Comparison of ENCODE assay signal across 16 cellular contexts in the genomic region with DNA sequence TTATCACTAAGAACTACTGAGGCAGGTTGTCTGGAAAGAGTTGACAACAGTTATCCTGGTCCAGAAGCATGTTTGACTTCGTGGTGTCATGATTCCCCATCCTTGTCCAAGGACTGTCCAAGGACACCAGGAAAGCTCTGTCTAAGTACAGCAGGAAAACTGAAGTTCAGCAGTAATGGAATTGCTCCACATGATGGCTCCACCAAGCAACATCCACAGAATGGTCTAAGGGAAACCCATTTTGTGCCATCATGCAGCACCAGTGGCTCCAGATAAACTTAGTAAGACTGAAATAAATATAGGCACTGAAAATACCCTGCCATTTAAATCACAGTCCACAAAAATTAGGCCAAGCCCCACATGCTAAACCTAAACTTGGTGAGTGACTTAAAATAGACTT.
A peak's percentile ranks its signal among the peaks of the same experiment; 100 is the strongest.
DNase-seq lines count a peak whose midpoint lies in the region; ATAC-seq, FAIRE-seq and TF ChIP-seq lines count a peak whose summit lies in the region.
"Had no signal": no experiment of that assay in that cellular context is flagged by ENCODE, and none has a peak within 500 bp of the region (broad histone marks: within the 10 kb centered on the region; RNA-seq: fewer than 3 reads in every experiment).

No MANE protein-coding gene starts in this region.

- no peak overlapping the region for H3K4me2 ChIP-seq in HepG2 (ENCODE audit: low read depth, low read length)

- H3K4me1 ChIP-seq in HepG2 (ENCODE audit: insufficient read depth, low read length) (no peaks in the 10 kb centered on the region), right lobe of liver (no peaks in the 10 kb centered on the region), RWPE2 (ENCODE audit: insufficient read depth, poor library complexity, severe bottlenecking) (no peaks in the 10 kb centered on the region)
- no peaks in the 10 kb centered on the region for H3K4me1 ChIP-seq in CD8-positive, alpha-beta memory T cell (ENCODE audit: insufficient read depth, low read length)

- TF ChIP-seq RAD21 in HepG2 (CRISPR knock-in tag; IDR thresholded peaks at IDR 0.05), result no peak

- CTCF ChIA-PET in HepG2 (lab: Yijun Ruan, JAX; ENCODE audit: low intra/inter-chr PET ratio, low total read pairs), result no interaction called here
- CTCF ChIA-PET in CD8-positive, alpha-beta memory T cell (lab: Charles Lee), result no interaction called here

- no peak overlapping the region for H3K27ac Mint-ChIP-seq in CD8-positive, alpha-beta memory T cell
- H3K27ac Mint-ChIP-seq: activated T-helper 2 cell treated with anti-CD3 and anti-CD28 coated beads, Interferon-gamma antibody, Interleukin-2, Interleukin-4, amounts not matched to agents 10 μg/mL and 5 μg/mL and 100 μg/mL, durations not matched to agents 14 hours and 24 hours and 36 hours; CD8-positive, alpha-beta T cell; immature natural killer cell had no signal

- TF ChIP-seq EP300 in HepG2 (IDR thresholded peaks at IDR 0.05; ENCODE audit: low read depth in 2 of 2, low read length in 2 of 2) (no peak), HepG2 (CRISPR knock-in tag; IDR thresholded peaks at IDR 0.05; ENCODE audit: borderline replicate concordance) (no peak)

- H4K20me1 ChIP-seq in HepG2 (ENCODE audit: insufficient read depth, low read length), result no peaks in the 10 kb centered on the region

- ATAC-seq in HepG2 (peak; percentile 70), right lobe of liver (no peak), RWPE2 (ENCODE audit: low read depth) (peak; percentile 74), HG02759 (IDR thresholded peaks at IDR 0.05; ENCODE audit: unreplicated experiment) (no peak)
- ATAC-seq: CD8-positive, alpha-beta T cell; stimulated activated naive CD8-positive, alpha-beta T cell treated with anti-CD3 and anti-CD28 coated beads, Interleukin-15, Interleukin-2, amounts not matched to agents 100 U/mL and 50 U/mL, for 24 hours had no signal

- H3K36me3 Mint-ChIP-seq in CD8-positive, alpha-beta memory T cell, result no peaks in the 10 kb centered on the region
- H3K36me3 Mint-ChIP-seq: CD8-positive, alpha-beta T cell; immature natural killer cell had no signal

- DNase-seq in HepG2 (ENCODE audit: low spot score) (peak; percentile 3), right lobe of liver (no peak), RWPE2 (ENCODE audit: low spot score) (no peak), fibroblast of the conjunctiva (ENCODE audit: low read depth) (peak; percentile 27), AG08396 (ENCODE audit: low spot score) (no peak), pons (ENCODE audit: low spot score) (no peak)
- no peak for DNase-seq in CD8-positive, alpha-beta memory T cell
- DNase-seq: CD8-positive, alpha-beta T cell; dermis blood vessel endothelial cell; immature natural killer cell; MG63; NCI-H748 treated with DMSO at 0.1 percent for 48 hours; stimulated activated naive CD8-positive, alpha-beta T cell treated with anti-CD3 and anti-CD28 coated beads, Interleukin-15, Interleukin-2, amounts not matched to agents 100 U/mL and 50 U/mL, for 24 hours had no signal

- no peak overlapping the region for H2AFZ ChIP-seq in HepG2 (ENCODE audit: low read length)

- in situ Hi-C loops in HepG2 (cut with HindIII; ENCODE audit: extremely low pct_ligation_motif_present, low pct_unique_long_range_greater_than_20kb), result no loop called here

- no peaks in the 10 kb centered on the region for H3K36me3 ChIP-seq in HepG2 (replicated peaks in 1 of 2; ENCODE audit: control insufficient read depth in 1 of 2, insufficient read depth in 2 of 2, low read length in 2 of 2)
- H3K36me3 ChIP-seq in right lobe of liver, result no peaks in the 10 kb centered on the region
- no peaks in the 10 kb centered on the region for H3K36me3 ChIP-seq in RWPE2 (ENCODE audit: low read depth)
- H3K36me3 ChIP-seq in CD8-positive, alpha-beta memory T cell (ENCODE audit: insufficient read depth, low read length), result no peaks in the 10 kb centered on the region
- H3K36me3 ChIP-seq: MG63 had no signal

- H3K4me3 ChIP-seq in HepG2 (replicated peaks in 1 of 3; ENCODE audit: insufficient read depth in 1 of 3, low read depth in 2 of 3, low read length in 3 of 3) (no peak overlapping the region), right lobe of liver (no peak overlapping the region), RWPE2 (ENCODE audit: severe bottlenecking) (no peak overlapping the region)
- no peak overlapping the region for H3K4me3 ChIP-seq in CD8-positive, alpha-beta memory T cell (ENCODE audit: low read length)
- H3K4me3 ChIP-seq: MG63 had no signal

- no peak for TF ChIP-seq POLR2A in HepG2 (IDR thresholded peaks at IDR 0.05; ENCODE audit: insufficient read depth in 1 of 2, low read depth in 2 of 2, low read length in 2 of 2)
- TF ChIP-seq POLR2A in right lobe of liver (IDR thresholded peaks at IDR 0.05), result no peak

- no peaks in the 10 kb centered on the region for H3K4me1 Mint-ChIP-seq in CD8-positive, alpha-beta memory T cell
- H3K4me1 Mint-ChIP-seq: immature natural killer cell had no signal

- TF ChIP-seq CTCF in HepG2 (CRISPR knock-in tag; IDR thresholded peaks at IDR 0.05) (peak; percentile 34; the same call in 1 of the 2 replicates), right lobe of liver (IDR thresholded peaks at IDR 0.05) (no peak), RWPE2 (IDR thresholded peaks at IDR 0.05; ENCODE audit: poor library complexity, severe bottlenecking) (peak; percentile 71)

- no peak overlapping the region for H3K9ac ChIP-seq in HepG2 (ENCODE audit: insufficient read depth, low read depth, low read length)

- BruUV-seq in HepG2 (replicated peaks; lab: Mats Ljungman, UMichigan), result no TSS peak

- no peak for FAIRE-seq in HepG2 (lab: Jason Lieb, UNC)
- FAIRE-seq: GM12891 had no signal

- no peak overlapping the region for H3K27ac ChIP-seq in HepG2 (ENCODE audit: extremely low read length, insufficient read depth, low read length)
- no peak overlapping the region for H3K27ac ChIP-seq in right lobe of liver
- no peak overlapping the region for H3K27ac ChIP-seq in RWPE2 (ENCODE audit: poor library complexity, severe bottlenecking)
- no peak overlapping the region for H3K27ac ChIP-seq in CD8-positive, alpha-beta memory T cell (ENCODE audit: low read depth, low read length)

- POLR2A ChIA-PET in HepG2 (lab: Yijun Ruan, JAX), result no interaction called here
- POLR2A ChIA-PET in CD8-positive, alpha-beta memory T cell (lab: Charles Lee), result no interaction called here

- intact Hi-C loops in HepG2 (cut with micrococcal nuclease; ENCODE audit: unreplicated experiment) (no loop called here), right lobe of liver (cut with DNase I) (no loop called here)

- no peak overlapping the region for H3K4me3 Mint-ChIP-seq in CD8-positive, alpha-beta memory T cell
- H3K4me3 Mint-ChIP-seq: CD8-positive, alpha-beta T cell; immature natural killer cell had no signal

- H3K9me3 Mint-ChIP-seq in CD8-positive, alpha-beta memory T cell, result peaks cover 0 to 40% (median 5%) of the 10 kb centered on the region in 5 donors

- 0% methylated on average over 1 of the region's 1 CpG for WGBS in HepG2 (ENCODE audit: low lambda C conversion rate)
- 18% methylated on average over 1 of the region's 1 CpG for WGBS in right lobe of liver (ENCODE audit: insufficient coverage, low coverage, low lambda C conversion rate, missing lambda C conversion rate)

- H3K79me2 ChIP-seq in HepG2 (ENCODE audit: insufficient read depth, low read length), result no peaks in the 10 kb centered on the region

- H3K27me3 ChIP-seq in HepG2 (ENCODE audit: control insufficient read depth in 1 of 2, insufficient read depth in 2 of 2, low read length in 2 of 2) (no peaks in the 10 kb centered on the region), right lobe of liver (no peaks in the 10 kb centered on the region), RWPE2 (ENCODE audit: insufficient read depth, poor library complexity, severe bottlenecking) (no peaks in the 10 kb centered on the region)
- H3K27me3 ChIP-seq in CD8-positive, alpha-beta memory T cell (ENCODE audit: insufficient read depth, low read length, poor library complexity, severe bottlenecking), result no peaks in the 10 kb centered on the region
- H3K27me3 ChIP-seq: MG63 had no signal

- H3K9me3 ChIP-seq in HepG2 (ENCODE audit: low read length), result no peaks in the 10 kb centered on the region
- no peaks in the 10 kb centered on the region for H3K9me3 ChIP-seq in right lobe of liver
- no peaks in the 10 kb centered on the region for H3K9me3 ChIP-seq in RWPE2 (ENCODE audit: severe bottlenecking)
- H3K9me3 ChIP-seq in CD8-positive, alpha-beta memory T cell (ENCODE audit: low read length), result no peaks in the 10 kb centered on the region

- H3K27me3 Mint-ChIP-seq in CD8-positive, alpha-beta memory T cell, result no peaks in the 10 kb centered on the region

TF ChIP-seq in HepG2, 621 proteins besides CTCF, POLR2A, EP300 and RAD21 (continues in another document):
- TF ChIP-seq STAG1 (CRISPR knock-in tag; IDR thresholded peaks at IDR 0.05) (peak; percentile 37), SMAD1 (CRISPR knock-in tag; IDR thresholded peaks at IDR 0.05; ENCODE audit: borderline replicate concordance, low read depth) (no peak), SMC3 (IDR thresholded peaks at IDR 0.05; ENCODE audit: low read length) (no peak)
- TF ChIP-seq, protein P1, sequence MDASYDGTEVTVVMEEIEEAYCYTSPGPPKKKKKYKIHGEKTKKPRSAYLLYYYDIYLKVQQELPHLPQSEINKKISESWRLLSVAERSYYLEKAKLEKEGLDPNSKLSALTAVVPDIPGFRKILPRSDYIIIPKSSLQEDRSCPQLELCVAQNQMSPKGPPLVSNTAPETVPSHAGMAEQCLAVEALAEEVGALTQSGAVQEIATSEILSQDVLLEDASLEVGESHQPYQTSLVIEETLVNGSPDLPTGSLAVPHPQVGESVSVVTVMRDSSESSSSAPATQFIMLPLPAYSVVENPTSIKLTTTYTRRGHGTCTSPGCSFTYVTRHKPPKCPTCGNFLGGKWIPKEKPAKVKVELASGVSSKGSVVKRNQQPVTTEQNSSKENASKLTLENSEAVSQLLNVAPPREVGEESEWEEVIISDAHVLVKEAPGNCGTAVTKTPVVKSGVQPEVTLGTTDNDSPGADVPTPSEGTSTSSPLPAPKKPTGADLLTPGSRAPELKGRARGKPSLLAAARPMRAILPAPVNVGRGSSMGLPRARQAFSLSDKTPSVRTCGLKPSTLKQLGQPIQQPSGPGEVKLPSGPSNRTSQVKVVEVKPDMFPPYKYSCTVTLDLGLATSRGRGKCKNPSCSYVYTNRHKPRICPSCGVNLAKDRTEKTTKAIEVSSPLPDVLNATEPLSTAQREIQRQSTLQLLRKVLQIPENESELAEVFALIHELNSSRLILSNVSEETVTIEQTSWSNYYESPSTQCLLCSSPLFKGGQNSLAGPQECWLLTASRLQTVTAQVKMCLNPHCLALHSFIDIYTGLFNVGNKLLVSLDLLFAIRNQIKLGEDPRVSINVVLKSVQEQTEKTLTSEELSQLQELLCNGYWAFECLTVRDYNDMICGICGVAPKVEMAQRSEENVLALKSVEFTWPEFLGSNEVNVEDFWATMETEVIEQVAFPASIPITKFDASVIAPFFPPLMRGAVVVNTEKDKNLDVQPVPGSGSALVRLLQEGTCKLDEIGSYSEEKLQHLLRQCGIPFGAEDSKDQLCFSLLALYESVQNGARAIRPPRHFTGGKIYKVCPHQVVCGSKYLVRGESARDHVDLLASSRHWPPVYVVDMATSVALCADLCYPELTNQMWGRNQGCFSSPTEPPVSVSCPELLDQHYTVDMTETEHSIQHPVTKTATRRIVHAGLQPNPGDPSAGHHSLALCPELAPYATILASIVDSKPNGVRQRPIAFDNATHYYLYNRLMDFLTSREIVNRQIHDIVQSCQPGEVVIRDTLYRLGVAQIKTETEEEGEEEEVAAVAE (CRISPR knock-in tag; IDR thresholded peaks at IDR 0.05; ENCODE audit: borderline replicate concordance), result no peak

Comparison
In these comparisons a context has a peak if more than half of its experiments do, and no peak if none do; other contexts are left out.
1. ATAC-seq: peak in HepG2 (single experiment) and RWPE2 (single experiment); none in right lobe of liver (0 of 4) and HG02759 (single experiment).
2. DNase-seq: peak in HepG2 (single experiment) and fibroblast of the conjunctiva (single experiment); none in right lobe of liver (0 of 3), RWPE2 (single experiment), AG08396 (single experiment), CD8-positive, alpha-beta memory T cell (0 of 5) and pons (single experiment).
3. CTCF ChIP-seq: peak in HepG2 (single experiment) and RWPE2 (single experiment); none in right lobe of liver (0 of 4).